In the genomic region with DNA sequence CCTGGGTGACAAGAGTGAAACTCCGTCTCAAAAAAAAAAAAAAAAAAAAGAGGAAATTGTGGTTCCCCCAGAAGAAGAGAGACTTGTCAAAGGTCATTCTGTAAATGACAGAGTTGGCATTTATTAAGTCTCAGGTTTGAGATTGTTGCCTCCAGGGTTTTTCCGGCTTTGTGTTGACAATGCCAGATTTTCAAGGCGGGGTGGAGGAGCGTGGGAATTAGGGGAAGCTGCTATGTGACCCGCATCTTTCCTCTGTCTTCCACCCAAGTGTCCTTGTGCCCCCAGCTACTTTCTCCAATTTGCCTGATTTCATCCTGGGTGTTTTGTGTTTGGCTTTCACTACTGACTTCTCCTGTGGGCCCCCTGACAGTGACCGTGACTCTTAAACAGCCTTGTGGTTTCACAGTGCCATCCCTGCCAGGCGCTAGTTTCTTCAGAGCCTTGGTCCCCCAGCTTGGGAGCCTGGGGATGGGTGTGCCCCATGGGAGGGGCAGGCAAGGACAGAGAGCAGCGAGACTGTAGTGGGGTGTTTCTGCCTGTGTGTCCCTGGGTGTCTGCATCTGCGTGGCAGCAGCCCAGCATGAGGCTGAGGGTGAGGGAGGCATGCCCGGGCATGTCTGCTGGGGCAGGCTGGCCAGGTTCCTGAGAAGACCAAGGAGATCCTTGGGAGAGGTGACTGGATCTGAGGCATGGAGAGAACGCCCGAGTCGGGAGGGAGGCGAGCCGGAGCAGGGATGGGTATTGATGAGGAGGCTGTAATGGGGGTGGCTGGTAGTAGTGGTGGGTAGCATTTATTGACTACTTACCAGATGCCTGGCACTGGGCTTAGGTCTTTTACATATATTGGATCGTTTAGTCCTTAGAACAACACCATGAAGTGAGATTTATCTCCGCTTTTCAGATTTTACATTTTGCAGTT, we compare ENCODE assay signal across 8 cellular contexts. TPM values are rescaled to one million over a fixed set of nuclear protein-coding genes. Genes with fewer than 3 reads are reported as not detected.
DNase-seq lines count a peak whose midpoint lies in the region; ATAC-seq and TF ChIP-seq lines count a peak whose summit lies in the region.

No MANE protein-coding gene starts in this region.

- intact Hi-C loops in dendritic cell treated with granulocyte-macrophage colony-stimulating factor and Interleukin-4, amounts not matched to agents 40 ng/mL and 50 ng/mL, for 4 days (cut with micrococcal nuclease) = loop anchor here (1.0 kb wide), 1 partner anchor 30 kb away; no protein-coding TSS in a partner anchor

- no peaks in the 10 kb centered on the region for H3K9me2 ChIP-seq in DOHH2 (replicated peaks; ENCODE audit: control insufficient read depth, low read length)

- H3K4me3 ChIP-seq in DOHH2 (ENCODE audit: low read length) = peak overlapping the region; percentile 61
- H3K4me3 ChIP-seq in effector memory CD4-positive, alpha-beta T cell (ENCODE audit: insufficient read depth, low read depth, low read length, poor library complexity, severe bottlenecking) = no peak overlapping the region

- no peaks in the 10 kb centered on the region for H3K9me3 ChIP-seq in DOHH2 (ENCODE audit: control insufficient read depth, insufficient read depth, low read length)
- no peaks in the 10 kb centered on the region for H3K9me3 ChIP-seq in effector memory CD4-positive, alpha-beta T cell (ENCODE audit: control insufficient read depth, low read length)

- no peaks in the 10 kb centered on the region for H4K20me1 ChIP-seq in DOHH2 (ENCODE audit: control insufficient read depth, insufficient read depth, low read depth, low read length)

- H3F3A ChIP-seq in DOHH2 (ENCODE audit: control insufficient read depth, insufficient read depth) = peaks cover 20% of the 10 kb centered on the region

- H3K27ac Mint-ChIP-seq in dendritic cell treated with granulocyte-macrophage colony-stimulating factor and Interleukin-4, amounts not matched to agents 40 ng/mL and 50 ng/mL, for 4 days = peak overlapping the region; percentile 96

- H3K4me1 Mint-ChIP-seq in dendritic cell treated with granulocyte-macrophage colony-stimulating factor and Interleukin-4, amounts not matched to agents 40 ng/mL and 50 ng/mL, for 4 days (ENCODE audit: low read depth) = peaks cover 92% of the 10 kb centered on the region

- peaks cover 64% of the 10 kb centered on the region for H3K4me1 ChIP-seq in DOHH2 (ENCODE audit: control insufficient read depth, low read length)
- H3K4me1 ChIP-seq in effector memory CD4-positive, alpha-beta T cell (ENCODE audit: control insufficient read depth, insufficient read depth, low read length, poor library complexity, severe bottlenecking) = peaks cover 9% of the 10 kb centered on the region

- no peaks in the 10 kb centered on the region for H3K36me3 ChIP-seq in DOHH2 (ENCODE audit: control insufficient read depth, low read length)
- H3K36me3 ChIP-seq in effector memory CD4-positive, alpha-beta T cell (ENCODE audit: control insufficient read depth, insufficient read depth, low read length) = no peaks in the 10 kb centered on the region

- H3K36me3 Mint-ChIP-seq in dendritic cell treated with granulocyte-macrophage colony-stimulating factor and Interleukin-4, amounts not matched to agents 40 ng/mL and 50 ng/mL, for 4 days (ENCODE audit: low read depth) = no peaks in the 10 kb centered on the region

- peak overlapping the region; percentile 80 for H3K4me2 ChIP-seq in DOHH2 (ENCODE audit: low read length)

- peaks cover 6% of the 10 kb centered on the region; the same call in 1 of the 2 replicates for H3K27me3 ChIP-seq in DOHH2 (ENCODE audit: control insufficient read depth, low read length)
- H3K27me3 ChIP-seq in effector memory CD4-positive, alpha-beta T cell (replicated peaks; ENCODE audit: control insufficient read depth, insufficient read depth, low read length, poor library complexity, severe bottlenecking) = no peaks in the 10 kb centered on the region

- peak; percentile 27 for TF ChIP-seq CTCF in DOHH2 (IDR thresholded peaks at IDR 0.05; ENCODE audit: low read depth, low read length, poor library complexity, severe bottlenecking)

- DNase-seq in SIG-M5 treated with dmso at 0.1 percent for 504 hours (lab: John Stamatoyannopoulos, UW; ENCODE audit: unreplicated experiment) (peak; percentile 93), myocyte (ENCODE audit: low read depth) (peak; percentile 91)
- DNase-seq in effector memory CD4-positive, alpha-beta T cell = no peak

- H3K27ac ChIP-seq in DOHH2 (ENCODE audit: low read depth, low read length) = peak overlapping the region; percentile 39
- no peak overlapping the region for H3K27ac ChIP-seq in effector memory CD4-positive, alpha-beta T cell (ENCODE audit: insufficient read depth, low read length, poor library complexity, severe bottlenecking)

- H3K4me3 Mint-ChIP-seq in dendritic cell treated with granulocyte-macrophage colony-stimulating factor and Interleukin-4, amounts not matched to agents 40 ng/mL and 50 ng/mL, for 4 days = peak overlapping the region; percentile 64

- no peaks in the 10 kb centered on the region for H3K79me2 ChIP-seq in DOHH2 (ENCODE audit: control insufficient read depth, low read length)

- no peaks in the 10 kb centered on the region for H3K9me3 Mint-ChIP-seq in dendritic cell treated with granulocyte-macrophage colony-stimulating factor and Interleukin-4, amounts not matched to agents 40 ng/mL and 50 ng/mL, for 4 days

- no peaks in the 10 kb centered on the region for H3K27me3 Mint-ChIP-seq in dendritic cell treated with granulocyte-macrophage colony-stimulating factor and Interleukin-4, amounts not matched to agents 40 ng/mL and 50 ng/mL, for 4 days

- peak; percentile 40 for ATAC-seq in GM19395 (IDR thresholded peaks at IDR 0.05; ENCODE audit: unreplicated experiment)
- peak; percentile 25 for ATAC-seq in HG03575 (IDR thresholded peaks at IDR 0.05; ENCODE audit: extremely low read depth, insufficient number of reproducible peaks, low FRiP score, unreplicated experiment)
- ATAC-seq in HG03095 (IDR thresholded peaks at IDR 0.05; ENCODE audit: unreplicated experiment) = no peak

RNA-seq across cellular contexts. Expression of a gene that starts 46.3 kb away (rescaled TPM):
- total RNA-seq in myocyte = 32.8 and 40.8 TPM in 2 replicates
- 32.6 TPM for polyA plus RNA-seq in myocyte (2012)

Comparison
In these comparisons a context has a peak if more than half of its experiments do, and no peak if none do; other contexts are left out.
1. DNase-seq: peak in SIG-M5 treated with dmso at 0.1 percent for 504 hours (single experiment) and myocyte (single experiment); none in effector memory CD4-positive, alpha-beta T cell (0 of 3).